35 cellular contexts compared by ENCODE assay signal in genomic region chrX:50169717-50170116, GRCh38. TPM values are rescaled to one million over a fixed set of nuclear protein-coding genes. Genes with fewer than 3 reads are reported as not detected.
"Had no signal": no experiment of that assay in that cellular context is flagged by ENCODE, and none has a peak within 500 bp of the region (broad histone marks: within the 10 kb centered on the region; RNA-seq: fewer than 3 reads in every experiment).

No MANE protein-coding gene starts in this region.

- H3K27me3 Mint-ChIP-seq: dendritic cell treated with granulocyte-macrophage colony-stimulating factor and Interleukin-4, amounts not matched to agents 40 ng/mL and 50 ng/mL, for 4 days; effector memory CD8-positive, alpha-beta T cell; naive B cell had no signal

- H3K4me1 ChIP-seq: esophagus squamous epithelium, gastrocnemius medialis, heart right ventricle, left lung, lower lobe of right lung had no signal

- H3K9me3 ChIP-seq: esophagus squamous epithelium, gastrocnemius medialis, left lung, lower lobe of right lung, mucosa of descending colon had no signal

- FAIRE-seq: endometrium, islet of Langerhans, keratinocyte had no signal

- H3K4me3 Mint-ChIP-seq: dendritic cell treated with granulocyte-macrophage colony-stimulating factor and Interleukin-4, amounts not matched to agents 40 ng/mL and 50 ng/mL, for 4 days; effector memory CD8-positive, alpha-beta T cell; endodermal cell; mesothelial cell of epicardium; naive B cell; naive thymus-derived CD8-positive, alpha-beta T cell had no signal

- H3K4me3 ChIP-seq: esophagus squamous epithelium, gastrocnemius medialis, heart right ventricle, left lung, lower lobe of right lung, mucosa of descending colon had no signal

- H3K36me3 Mint-ChIP-seq: mesothelial cell of epicardium had no signal

- DNase-seq: cortex of kidney; effector CD8-positive, alpha-beta T cell; effector memory CD8-positive, alpha-beta T cell; endodermal cell; erythroblast; esophagus squamous epithelium; foreskin fibroblast; foreskin melanocyte; gastrocnemius medialis; glutamatergic neuron; head of caudate nucleus; heart right ventricle; hippocampal formation; left cardiac atrium; left lung; left ventricle myocardium superior; lower lobe of right lung; mesenchymal stem cell; mucosa of descending colon; naive B cell; naive thymus-derived CD8-positive, alpha-beta T cell had no signal

- H3K36me3 ChIP-seq: esophagus squamous epithelium, gastrocnemius medialis, heart right ventricle, left lung, lower lobe of right lung had no signal

- ATAC-seq: effector memory CD8-positive, alpha-beta T cell; esophagus mucosa; gastrocnemius medialis; heart right ventricle; left cardiac atrium; left lung; left ventricle myocardium superior; lower lobe of right lung; mucosa of descending colon; naive thymus-derived CD8-positive, alpha-beta T cell had no signal

- H3K9me3 Mint-ChIP-seq: dendritic cell treated with granulocyte-macrophage colony-stimulating factor and Interleukin-4, amounts not matched to agents 40 ng/mL and 50 ng/mL, for 4 days; effector memory CD8-positive, alpha-beta T cell had no signal

- H3K27ac Mint-ChIP-seq: dendritic cell treated with granulocyte-macrophage colony-stimulating factor and Interleukin-4, amounts not matched to agents 40 ng/mL and 50 ng/mL, for 4 days; effector memory CD8-positive, alpha-beta T cell; endodermal cell; mesothelial cell of epicardium; naive thymus-derived CD8-positive, alpha-beta T cell had no signal

- H3K4me1 Mint-ChIP-seq: endodermal cell; mesothelial cell of epicardium; naive B cell; naive thymus-derived CD8-positive, alpha-beta T cell had no signal

- H3K27me3 ChIP-seq: esophagus squamous epithelium, left lung had no signal

- H3K27ac ChIP-seq: epithelial cell of prostate, esophagus squamous epithelium, gastrocnemius medialis, heart right ventricle, left lung, lower lobe of right lung had no signal

RNA-seq across cellular contexts. Expression of gene AKAP4, which starts 31.1 kb away (rescaled TPM):
- total RNA-seq: dermis microvascular lymphatic vessel endothelial cell; endodermal cell; esophagus mucosa; esophagus squamous epithelium; gastrocnemius medialis; glomerular endothelial cell; heart right ventricle; kidney epithelial cell; left cardiac atrium; left lung; left ventricle myocardium superior; lower leg skin; lower lobe of right lung; lung microvascular endothelial cell; mesenteric fat pad; mesothelial cell of epicardium; mucosa of descending colon; myocyte; naive thymus-derived CD8-positive, alpha-beta T cell had no signal
- polyA plus RNA-seq: heart right ventricle; keratinocyte; naive thymus-derived CD8-positive, alpha-beta T cell had no signal

RNA-seq across cellular contexts. Expression of gene CCNB3, which starts 34.8 kb away (rescaled TPM):
- polyA plus RNA-seq: naive thymus-derived CD8-positive, alpha-beta T cell had no signal
